ENCODE assay signal across 28 cellular contexts in the genomic region with DNA sequence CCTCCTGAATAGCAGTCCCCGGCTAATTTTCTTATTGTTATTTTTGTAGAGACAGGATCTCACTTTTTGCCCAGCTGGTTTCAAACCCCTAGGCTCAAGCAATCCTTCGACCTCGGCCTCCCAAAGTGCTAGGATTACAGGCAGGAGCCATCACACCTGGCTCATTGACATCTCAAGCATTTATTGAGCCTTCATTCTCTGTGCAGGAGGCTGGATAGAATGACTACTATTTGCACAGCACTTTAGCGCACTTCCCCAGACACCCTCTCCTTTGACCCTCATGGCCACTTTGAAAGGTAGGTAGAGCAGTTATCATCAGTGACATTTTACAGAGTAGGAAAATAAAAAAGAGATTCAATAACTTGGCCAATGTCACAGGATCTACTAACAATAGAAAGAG.
DNase-seq lines count a peak whose midpoint lies in the region; ATAC-seq and TF ChIP-seq lines count a peak whose summit lies in the region.
"Had no signal": no experiment of that assay in that cellular context is flagged by ENCODE, and none has a peak within 500 bp of the region (broad histone marks: within the 10 kb centered on the region; RNA-seq: fewer than 3 reads in every experiment).

No MANE protein-coding gene starts in this region.

- H3K4me3 Mint-ChIP-seq in naive thymus-derived CD8-positive, alpha-beta T cell, result no peak overlapping the region
- H3K4me3 Mint-ChIP-seq: CD4-positive, alpha-beta memory T cell; central memory CD8-positive, alpha-beta T cell; effector memory CD8-positive, alpha-beta T cell had no signal

- H3K27ac ChIP-seq in C4-2B, result peak overlapping the region; percentile 28; the same call in 1 of the 2 replicates
- H3K27ac ChIP-seq: A549, left ventricle myocardium inferior, neutrophil, psoas muscle, RWPE1, sigmoid colon, SK-N-MC had no signal

- H3K27ac Mint-ChIP-seq in naive thymus-derived CD8-positive, alpha-beta T cell, result no peak overlapping the region
- H3K27ac Mint-ChIP-seq: CD4-positive, alpha-beta memory T cell; effector memory CD8-positive, alpha-beta T cell had no signal

- POLR2A ChIA-PET in naive thymus-derived CD8-positive, alpha-beta T cell (lab: Charles Lee), result no interaction called here

- peaks cover 0 to 6% (median 4%) of the 10 kb centered on the region in 4 donors for H3K4me1 Mint-ChIP-seq in naive thymus-derived CD8-positive, alpha-beta T cell
- H3K4me1 Mint-ChIP-seq: central memory CD8-positive, alpha-beta T cell had no signal

- DNase-seq in NCI-H146 treated with DMSO at 0.1 percent for 48 hours (lab: John Stamatoyannopoulos, UW; ENCODE audit: unreplicated experiment) (peak; percentile 80), NCI-H345 treated with DMSO at 0.1 percent for 48 hours (lab: John Stamatoyannopoulos, UW; ENCODE audit: unreplicated experiment) (peak; percentile 30), SHP77 treated with DMSO at 0.1 percent for 48 hours (lab: John Stamatoyannopoulos, UW) (peak; percentile 67)
- DNase-seq in naive thymus-derived CD8-positive, alpha-beta T cell, result no peak
- DNase-seq in activated CD4-positive, alpha-beta T cell treated with anti-CD3 and anti-CD28 coated beads for 1 hour, result no peak
- DNase-seq: activated CD4-positive, alpha-beta T cell treated with anti-CD3 and anti-CD28 coated beads, Interleukin-2, amount 50 U/mL, for 4 hours; activated CD8-positive, alpha-beta memory T cell treated with anti-CD3 and anti-CD28 coated beads, Interleukin-2, amount 50 U/mL, for 4 hours; activated naive CD4-positive, alpha-beta T cell; CD4-positive, alpha-beta memory T cell; effector memory CD8-positive, alpha-beta T cell; erythroblast; H7; left ventricle myocardium inferior; NCI-H2171 treated with DMSO at 0.1 percent for 48 hours; NCI-H82; psoas muscle; sigmoid colon; stimulated activated CD4-positive, alpha-beta T cell treated with anti-CD3 and anti-CD28 coated beads, Interleukin-4, amount 100 ng/mL, for 1 hour; thyroid gland had no signal

- no peaks in the 10 kb centered on the region for H3K27me3 Mint-ChIP-seq in naive thymus-derived CD8-positive, alpha-beta T cell

- H3K9me3 Mint-ChIP-seq in naive thymus-derived CD8-positive, alpha-beta T cell, result peaks cover 0 to under 1% (median 0%) of the 10 kb centered on the region in 9 donors
- H3K9me3 Mint-ChIP-seq: CD4-positive, alpha-beta memory T cell; central memory CD8-positive, alpha-beta T cell; effector memory CD8-positive, alpha-beta T cell had no signal

- no peak for TF ChIP-seq CTCF in C4-2B (conservative IDR thresholded peaks at IDR 0.05)

- no peak for ATAC-seq in HG03342 (IDR thresholded peaks at IDR 0.05; ENCODE audit: unreplicated experiment)
- ATAC-seq in HG02759 (IDR thresholded peaks at IDR 0.05; ENCODE audit: unreplicated experiment), result no peak
- no peak for ATAC-seq in naive thymus-derived CD8-positive, alpha-beta T cell
- ATAC-seq: A549; effector memory CD8-positive, alpha-beta T cell; GM12878; psoas muscle had no signal

- H3K36me3 Mint-ChIP-seq in naive thymus-derived CD8-positive, alpha-beta T cell, result peaks cover 0 to 5% (median 0%) of the 10 kb centered on the region in 3 donors
- H3K36me3 Mint-ChIP-seq: CD4-positive, alpha-beta memory T cell had no signal

Comparison
In these comparisons a context has a peak if more than half of its experiments do, and no peak if none do; other contexts are left out.
1. DNase-seq: peak in NCI-H146 treated with DMSO at 0.1 percent for 48 hours (single experiment), NCI-H345 treated with DMSO at 0.1 percent for 48 hours (single experiment) and SHP77 treated with DMSO at 0.1 percent for 48 hours (single experiment); none in naive thymus-derived CD8-positive, alpha-beta T cell (0 of 10) and activated CD4-positive, alpha-beta T cell treated with anti-CD3 and anti-CD28 coated beads for 1 hour (single experiment).